In genomic region chr13:39875583-39875982, GRCh38 we compare ENCODE assay signal across 1 cellular context.
TF ChIP-seq lines count a peak whose summit lies in the region.

No MANE protein-coding gene starts in this region.

TF ChIP-seq in A549, 52 proteins besides CTCF, POLR2A, EP300 and RAD21 (continued from another document):
- TF ChIP-seq ATOH8 (CRISPR knock-in tag; IDR thresholded peaks at IDR 0.05; ENCODE audit: low read depth), result no peak
- no peak for TF ChIP-seq TFCP2L1 (CRISPR knock-in tag; IDR thresholded peaks at IDR 0.05)
- TF ChIP-seq HDAC2 (IDR thresholded peaks at IDR 0.05), result no peak
- no peak for TF ChIP-seq HMGXB4 (CRISPR knock-in tag; IDR thresholded peaks at IDR 0.05; ENCODE audit: borderline replicate concordance)
- no peak for TF ChIP-seq ZFP36 (IDR thresholded peaks at IDR 0.05; ENCODE audit: borderline replicate concordance, partially characterized antibody)
- no peak for TF ChIP-seq PHF8 (IDR thresholded peaks at IDR 0.05; ENCODE audit: borderline replicate concordance, low read depth)
- TF ChIP-seq RNF2 (IDR thresholded peaks at IDR 0.05; ENCODE audit: borderline replicate concordance, low read depth), result no peak
- no peak for TF ChIP-seq CEBPB (IDR thresholded peaks at IDR 0.05)
- no peak for TF ChIP-seq GATA3 (IDR thresholded peaks at IDR 0.05; ENCODE audit: borderline replicate concordance)
- no peak for TF ChIP-seq POLR2AphosphoS2 (conservative IDR thresholded peaks at IDR 0.05; ENCODE audit: low read length)
- TF ChIP-seq BCL3 (IDR thresholded peaks at IDR 0.05), result no peak
- TF ChIP-seq JUN (IDR thresholded peaks at IDR 0.05), result no peak
